1 cellular context compared by ENCODE assay signal in genomic region chr11:44309483-44310197, GRCh38.
TF ChIP-seq lines count a peak whose summit lies in the region.

Gene ALX4 (minus strand): TSS chr11:44310139. CDS start chr11:44310062, 77 bp downstream.

TF ChIP-seq in K562, 482 proteins besides CTCF, POLR2A, EP300 and RAD21 (continued from another document and continues in another):
- peak; percentile 78 for TF ChIP-seq MGA (IDR thresholded peaks at IDR 0.05)
- no peak for TF ChIP-seq ZBTB8A (IDR thresholded peaks at IDR 0.05; ENCODE audit: partially characterized antibody)
- TF ChIP-seq RBFOX2 (IDR thresholded peaks at IDR 0.05; ENCODE audit: low read depth, low read length), result peak; percentile 66
- TF ChIP-seq SAFB (IDR thresholded peaks at IDR 0.05; ENCODE audit: borderline replicate concordance, low read depth, low read length), result no peak
- TF ChIP-seq ZBTB40 (IDR thresholded peaks at IDR 0.05), result no peak
- TF ChIP-seq ZBTB40 (CRISPR knock-in tag; IDR thresholded peaks at IDR 0.05), result peak; percentile 56; the same call in 1 of the 2 replicates
- TF ChIP-seq CXXC5 (CRISPR knock-in tag; IDR thresholded peaks at IDR 0.05), result peak; percentile 80
- TF ChIP-seq ZNF589 (CRISPR knock-in tag; IDR thresholded peaks at IDR 0.05; ENCODE audit: low read depth), result 0 out of 2 replicates have a peak, but pooled peaks have one; percentile 47
- no peak for TF ChIP-seq ZNF395 (CRISPR knock-in tag; IDR thresholded peaks at IDR 0.05)
- no peak for TF ChIP-seq FOSL1 (tag; conservative IDR thresholded peaks at IDR 0.05)
- peak; percentile 52; the same call in 1 of the 2 replicates for TF ChIP-seq GMEB1 (CRISPR knock-in tag; IDR thresholded peaks at IDR 0.05)
- no peak for TF ChIP-seq CREB1 (IDR thresholded peaks at IDR 0.05)
- peak; percentile 15; the same call in 1 of the 2 replicates for TF ChIP-seq CREB1 (CRISPR knock-in tag; IDR thresholded peaks at IDR 0.05)
- TF ChIP-seq POU5F1 (IDR thresholded peaks at IDR 0.05; ENCODE audit: borderline replicate concordance, low read depth, low read length, partially characterized antibody), result no peak
- no peak for TF ChIP-seq ETV6 (IDR thresholded peaks at IDR 0.05; ENCODE audit: borderline replicate concordance in 1 of 2, low read depth in 2 of 2, low read length in 1 of 2)
- peak; percentile 89; the same call in 1 of the 2 replicates for TF ChIP-seq ETV6 (CRISPR knock-in tag; IDR thresholded peaks at IDR 0.05; ENCODE audit: borderline replicate concordance)
- no peak for TF ChIP-seq HES1 (IDR thresholded peaks at IDR 0.05; ENCODE audit: low read depth)
- peak; percentile 58; the same call in 1 of the 2 replicates for TF ChIP-seq ZNF740 (CRISPR knock-in tag; IDR thresholded peaks at IDR 0.05)
- TF ChIP-seq ZNF740 (tag; IDR thresholded peaks at IDR 0.05), result no peak
- peak; percentile 19 for TF ChIP-seq CTCFL (IDR thresholded peaks at IDR 0.05; ENCODE audit: borderline replicate concordance, insufficient read depth, low read depth, low read length, poor library complexity, severe bottlenecking)
